In genomic region chr17:8856869-8857575, GRCh38 we compare ENCODE assay signal across 12 cellular contexts. TPM values are rescaled to one million over a fixed set of nuclear protein-coding genes. Genes with fewer than 3 reads are reported as not detected.
DNase-seq lines count a peak whose midpoint lies in the region; ATAC-seq and TF ChIP-seq lines count a peak whose summit lies in the region.
"Had no signal": no experiment of that assay in that cellular context is flagged by ENCODE, and none has a peak within 500 bp of the region (broad histone marks: within the 10 kb centered on the region; RNA-seq: fewer than 3 reads in every experiment).

No MANE protein-coding gene starts in this region.

- H2AK5ac ChIP-seq in H9 (ENCODE audit: insufficient read length, low read length) = no peak overlapping the region

- H2BK15ac ChIP-seq in H9 (ENCODE audit: low read depth, low read length) = no peak overlapping the region

- H3K4me3 Mint-ChIP-seq in H9 = no peak overlapping the region
- H3K4me3 Mint-ChIP-seq in naive B cell = peak overlapping the region in 6 of 8 donors; percentile 41 to 75 (median 60)
- H3K4me3 Mint-ChIP-seq: mesothelial cell of epicardium had no signal

- no peak overlapping the region for H3K14ac ChIP-seq in H9 (ENCODE audit: insufficient read depth, low read length)

- H3K27me3 Mint-ChIP-seq in H9 (ENCODE audit: low read depth) (no peaks in the 10 kb centered on the region), naive B cell (no peaks in the 10 kb centered on the region)

- no peaks in the 10 kb centered on the region for H3K27me3 ChIP-seq in H9 (ENCODE audit: insufficient read depth, low read length)
- H3K27me3 ChIP-seq: breast epithelium had no signal

- H2BK120ac ChIP-seq in H9 (ENCODE audit: low read depth, low read length, poor library complexity, severe bottlenecking) = no peak overlapping the region

- no peak overlapping the region for H4K91ac ChIP-seq in H9 (ENCODE audit: insufficient read length, low read depth, low read length)

- peak overlapping the region; percentile 47; the same call in 1 of the 2 replicates for H3K4me3 ChIP-seq in GM08714 (ENCODE audit: low read length)
- H3K4me3 ChIP-seq: breast epithelium, thoracic aorta had no signal

- no peaks in the 10 kb centered on the region for H4K20me1 ChIP-seq in H9 (ENCODE audit: control insufficient read depth, insufficient read depth, insufficient read length)

- no peaks in the 10 kb centered on the region for H3K79me1 ChIP-seq in H9 (ENCODE audit: insufficient read depth, low read depth, low read length, poor library complexity, severe bottlenecking)

- H3K9me3 Mint-ChIP-seq in H9 (no peaks in the 10 kb centered on the region; a peak in 1 of 5 replicates), naive B cell (peaks cover 0 to 2% (median 0%) of the 10 kb centered on the region in 7 donors)
- H3K9me3 Mint-ChIP-seq: mesothelial cell of epicardium had no signal

- peak overlapping the region in 1 of 3 experiments; percentile 31; a peak in 2 of 7 replicates for H3K27ac Mint-ChIP-seq in H9
- H3K27ac Mint-ChIP-seq in naive B cell = peak overlapping the region in 2 of 6 donors; percentile 24 to 30
- H3K27ac Mint-ChIP-seq: mesothelial cell of epicardium had no signal

- H2BK20ac ChIP-seq in H9 (ENCODE audit: low read depth, low read length, poor library complexity, severe bottlenecking) = no peak overlapping the region

- H2BK12ac ChIP-seq in H9 (ENCODE audit: insufficient read length, low read depth, low read length) = no peak overlapping the region

- no peak overlapping the region for H2AFZ ChIP-seq in H9 (ENCODE audit: low read length)

- no peak overlapping the region for H3K56ac ChIP-seq in H9 (ENCODE audit: insufficient read length, low read depth, low read length)

- peaks cover 8% of the 10 kb centered on the region; the same call in 1 of the 2 replicates for H3K4me1 ChIP-seq in H9 (ENCODE audit: insufficient read depth, low read length)
- H3K4me1 ChIP-seq: breast epithelium, Caco-2 had no signal

- no peak overlapping the region for H2BK5ac ChIP-seq in H9 (ENCODE audit: insufficient read length, low read length)

- peak; percentile 22 for DNase-seq in H9
- peak; percentile 40 for DNase-seq in activated CD8-positive, alpha-beta memory T cell treated with anti-CD3 and anti-CD28 coated beads, Interleukin-2, amount 50 U/mL, for 48 hours
- no peak for DNase-seq in naive B cell
- DNase-seq in SHP77 treated with DMSO at 0.1 percent for 48 hours (lab: John Stamatoyannopoulos, UW) = no peak
- DNase-seq: Caco-2, hypothalamus had no signal

- no peak overlapping the region for H3K18ac ChIP-seq in H9 (ENCODE audit: insufficient read length, low read depth, low read length)

- ATAC-seq in naive B cell (ENCODE audit: low read depth in 2 of 2) (no peak), GM19463 (IDR thresholded peaks at IDR 0.05; ENCODE audit: unreplicated experiment) (no peak), GM21423 (IDR thresholded peaks at IDR 0.05; ENCODE audit: unreplicated experiment) (no peak)

- no peak overlapping the region for H3K4me2 ChIP-seq in H9 (ENCODE audit: insufficient read depth, insufficient read length, low read length)

- no peak overlapping the region for H4K8ac ChIP-seq in H9 (replicated peaks; ENCODE audit: insufficient read length, low read depth, low read length)

- H3K27ac ChIP-seq in H9 (ENCODE audit: insufficient read length, low read depth, low read length) = no peak overlapping the region
- H3K27ac ChIP-seq: breast epithelium, thoracic aorta had no signal

- H3K9ac ChIP-seq in H9 (ENCODE audit: extremely low read depth, insufficient read length, low read length) = no peak overlapping the region

- WGBS in H9 (ENCODE audit: extremely low coverage, insufficient read length, low lambda C conversion rate) = no CpG with 5 or more reads among the region's 14 CpGs

- no peak overlapping the region for H4K5ac ChIP-seq in H9 (ENCODE audit: insufficient read length, low read depth, low read length)

- H3K36me3 Mint-ChIP-seq in H9 (ENCODE audit: insufficient read depth in 1 of 3, low read depth in 3 of 3) (no peaks in the 10 kb centered on the region), naive B cell (no peaks in the 10 kb centered on the region)
- H3K36me3 Mint-ChIP-seq: mesothelial cell of epicardium had no signal

- no peaks in the 10 kb centered on the region for H3K79me2 ChIP-seq in H9 (ENCODE audit: insufficient read depth, low read length)

- no peaks in the 10 kb centered on the region for H3K23me2 ChIP-seq in H9 (ENCODE audit: insufficient read length, low read depth, low read length, poor library complexity, severe bottlenecking)

- TF ChIP-seq CTCF in H9 (conservative IDR thresholded peaks at IDR 0.05) = no peak

- H3K4ac ChIP-seq in H9 (ENCODE audit: low read depth, low read length) = no peak overlapping the region

- H3T11ph ChIP-seq in H9 (ENCODE audit: low read length) = no peak overlapping the region

- H3K9me3 ChIP-seq in H9 (ENCODE audit: control insufficient read depth, low read depth, low read length) = no peaks in the 10 kb centered on the region
- H3K9me3 ChIP-seq: breast epithelium, Caco-2, thoracic aorta had no signal

- H3K4me1 Mint-ChIP-seq in H9 (peaks cover 24 to 28% of the 10 kb centered on the region in 2 experiments), naive B cell (peaks cover 26 to 35% (median 28%) of the 10 kb centered on the region in 3 donors)

- no peak overlapping the region for H3K23ac ChIP-seq in H9 (ENCODE audit: insufficient read length, low read depth, low read length)

RNA-seq across cellular contexts. Expression of gene PIK3R6, which starts 10.5 kb away (rescaled TPM):
- 0.15 TPM in 1 of 2 replicates, not detected in the other for total RNA-seq in H9 (2021)
- polyA plus RNA-seq in naive B cell (ENCODE audit: low read depth in 6 of 6) = under 1 TPM in 2 of 6 donors, not detected in 4; 0.18 to 0.30 TPM
- total RNA-seq: Caco-2, mesothelial cell of epicardium had no signal

RNA-seq across cellular contexts. Expression of gene MFSD6L, which starts 57.9 kb away (rescaled TPM):
- total RNA-seq in H9 (2021) = 2.1 TPM in 2 replicates
- not detected for polyA plus RNA-seq in naive B cell (ENCODE audit: low read depth in 6 of 6)
- total RNA-seq: Caco-2 had no signal

Comparison
In these comparisons a context has a peak if more than half of its experiments do, and no peak if none do; other contexts are left out.
1. DNase-seq: peak in H9 (single experiment) and activated CD8-positive, alpha-beta memory T cell treated with anti-CD3 and anti-CD28 coated beads, Interleukin-2, amount 50 U/mL, for 48 hours (single experiment); none in naive B cell (single experiment) and SHP77 treated with DMSO at 0.1 percent for 48 hours (single experiment).
2. H3K4me3 Mint-ChIP-seq: peak in naive B cell (6 of 8); none in H9 (0 of 2).